In the genomic region with DNA sequence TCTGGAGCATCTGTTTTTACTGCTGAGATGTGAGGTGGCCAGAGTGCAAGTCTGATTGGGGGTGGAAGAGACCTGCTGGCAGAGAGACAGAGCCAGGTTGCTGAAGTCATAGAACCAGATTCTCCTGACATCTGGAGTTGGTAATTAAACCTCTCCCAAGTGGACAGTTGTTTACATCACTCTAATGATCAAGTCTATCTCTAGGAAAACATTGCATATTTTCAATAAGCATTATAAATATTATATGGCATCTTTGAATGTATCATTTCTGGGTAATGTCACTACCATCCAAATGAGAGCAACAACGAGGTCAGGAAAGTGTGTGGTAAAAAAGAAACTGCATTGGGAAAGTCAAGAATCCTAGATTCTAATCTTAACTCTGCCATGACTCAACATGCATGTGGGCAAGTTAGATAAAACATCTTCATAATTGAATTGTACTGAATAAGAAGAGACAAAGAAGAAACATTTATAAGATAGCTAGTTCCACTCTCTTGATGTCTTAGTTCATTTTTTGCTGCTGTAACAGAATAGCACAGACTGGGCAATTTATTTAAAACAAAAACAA, we compare ENCODE assay signal across 18 cellular contexts.
"Had no signal": no experiment of that assay in that cellular context is flagged by ENCODE, and none has a peak within 500 bp of the region (broad histone marks: within the 10 kb centered on the region; RNA-seq: fewer than 3 reads in every experiment).

No MANE protein-coding gene starts in this region.

- H3K4me3 ChIP-seq: SJSA1 had no signal

- H3K4me1 ChIP-seq: SJSA1 had no signal

- DNase-seq: KBM-7; MV-4-11; NCI-H1048; NCI-H1105; NCI-H1417; NCI-H1436 treated with DMSO at 0.1 percent for 48 hours; NCI-H1694; NCI-H187 treated with DMSO at 0.1 percent for 48 hours; NCI-H2029 treated with DMSO at 0.1 percent for 48 hours; NCI-H2227 treated with DMSO at 0.1 percent for 48 hours; NCI-H526; NCI-H748 treated with DMSO at 0.1 percent for 48 hours; NK-92 treated with Interleukin-12 subunit alpha and Interleukin-12 subunit beta, amount 100 ng/mL, for 24 hours; Right ventricle myocardium superior; RPMI8226; SIG-M5; T-helper 2 cell had no signal

- H3K36me3 ChIP-seq: SJSA1 had no signal

- H3K27me3 ChIP-seq: SJSA1 had no signal

- H3K27ac ChIP-seq: SJSA1 had no signal

- H3K9me3 ChIP-seq: SJSA1 had no signal
